9 cellular contexts compared by ENCODE assay signal in genomic region chr11:113991170-113991569, GRCh38. TPM values are rescaled to one million over a fixed set of nuclear protein-coding genes. Genes with fewer than 3 reads are reported as not detected.
DNase-seq lines count a peak whose midpoint lies in the region; ATAC-seq and TF ChIP-seq lines count a peak whose summit lies in the region.
"Had no signal": no experiment of that assay in that cellular context is flagged by ENCODE, and none has a peak within 500 bp of the region (broad histone marks: within the 10 kb centered on the region; RNA-seq: fewer than 3 reads in every experiment).

No MANE protein-coding gene starts in this region.

- peaks cover 0 to 6% (median 2%) of the 10 kb centered on the region in 4 donors for H3K4me1 ChIP-seq in liver (ENCODE audit: control insufficient read depth in 4 of 4, insufficient read depth in 4 of 4, low read length in 3 of 4)

- TF ChIP-seq CTCF in brain microvascular endothelial cell (IDR thresholded peaks at IDR 0.05; ENCODE audit: low read depth, low read length, missing control alignments) (no peak), liver (IDR thresholded peaks at IDR 0.05; ENCODE audit: low read depth, low read length, missing input control) (no peak)

- no peaks in the 10 kb centered on the region for H3K36me3 ChIP-seq in brain microvascular endothelial cell (replicated peaks)
- H3K36me3 ChIP-seq in liver (ENCODE audit: control insufficient read depth in 4 of 4, insufficient read depth in 3 of 4, low read depth in 1 of 4, low read length in 3 of 4), result no peaks in the 10 kb centered on the region

- no peak overlapping the region for H3K27ac ChIP-seq in brain microvascular endothelial cell
- no peak overlapping the region for H3K27ac ChIP-seq in liver (ENCODE audit: low read depth in 1 of 2, low read length in 2 of 2)

- no peaks in the 10 kb centered on the region for H3K9me3 ChIP-seq in liver (ENCODE audit: control insufficient read depth in 4 of 4, low read length in 3 of 4)

- TF ChIP-seq RAD21 in liver (IDR thresholded peaks at IDR 0.05), result no peak

- no peak overlapping the region for H3K9ac ChIP-seq in liver (ENCODE audit: low read depth in 1 of 2, low read length in 2 of 2)

- no peak for ATAC-seq in HG03439 (IDR thresholded peaks at IDR 0.05; ENCODE audit: unreplicated experiment)

- in situ Hi-C loops in brain microvascular endothelial cell (cut with HindIII; ENCODE audit: low pct_ligation_motif_present, low sequenced_read_pairs), result no loop called here

- H3K4me3 ChIP-seq in brain microvascular endothelial cell (ENCODE audit: low read depth, low read length) (no peak overlapping the region), liver (ENCODE audit: low read depth in 1 of 3, low read length in 3 of 3) (no peak overlapping the region)

- H3K27me3 ChIP-seq in brain microvascular endothelial cell (replicated peaks), result no peaks in the 10 kb centered on the region
- H3K27me3 ChIP-seq in liver (ENCODE audit: control insufficient read depth in 4 of 4, insufficient read depth in 4 of 4, low read length in 3 of 4), result no peaks in the 10 kb centered on the region

- 11% methylated on average over 4 of the region's 4 CpGs for WGBS in liver

- DNase-seq in EH (ENCODE audit: low read depth) (peak; percentile 43), LHCN-M2 (ENCODE audit: low read depth) (peak; percentile 41), brain microvascular endothelial cell (peak; percentile 38), NCI-H2227 (lab: John Stamatoyannopoulos, UW; ENCODE audit: unreplicated experiment) (no peak), NCI-H510A treated with DMSO at 0.1 percent for 48 hours (lab: John Stamatoyannopoulos, UW) (no peak), SIG-M5 (lab: John Stamatoyannopoulos, UW) (no peak)
- DNase-seq: cerebellar nuclear complex had no signal

TF ChIP-seq in liver, 16 proteins besides CTCF, POLR2A, EP300 and RAD21:
- TF ChIP-seq EGR1 (IDR thresholded peaks at IDR 0.05; ENCODE audit: low read depth in 2 of 2) (no peak), REST (IDR thresholded peaks at IDR 0.05) (peak; percentile 99)

RNA-seq across cellular contexts. Expression of gene HTR3A, which starts 16.3 kb away (rescaled TPM):
- total RNA-seq in LHCN-M2 (2014; rRNA removed) (not detected in 2 replicates), liver (not detected)
- polyA plus RNA-seq in LHCN-M2 (2012), result not detected
- polyA plus RNA-seq in liver, result not detected

Comparison
In these comparisons a context has a peak if more than half of its experiments do, and no peak if none do; other contexts are left out.
1. DNase-seq: peak in EH (single experiment), LHCN-M2 (single experiment) and brain microvascular endothelial cell (single experiment); none in NCI-H2227 (single experiment), NCI-H510A treated with DMSO at 0.1 percent for 48 hours (single experiment) and SIG-M5 (single experiment).